Comparison of ENCODE assay signal across 35 cellular contexts in genomic region chr1:180601512-180601911, GRCh38. TPM values are rescaled to one million over a fixed set of nuclear protein-coding genes. Genes with fewer than 3 reads are reported as not detected.
"Had no signal": no experiment of that assay in that cellular context is flagged by ENCODE, and none has a peak within 500 bp of the region (broad histone marks: within the 10 kb centered on the region; RNA-seq: fewer than 3 reads in every experiment).

No MANE protein-coding gene starts in this region.

- H3K4me1 ChIP-seq: gastroesophageal sphincter, stomach, thyroid gland had no signal

- H3K4me3 ChIP-seq: gastroesophageal sphincter, heart left ventricle, hepatocyte, lung, pancreas, stomach, thyroid gland had no signal

- DNase-seq: cerebellar nuclear complex; cortex of kidney; effector CD4-positive, alpha-beta T cell; foreskin keratinocyte; heart left ventricle; left cardiac atrium; naive B cell; pancreas; retina; stimulated activated CD4-positive, alpha-beta T cell treated with anti-CD3 and anti-CD28 coated beads, Interleukin-2, amount 100 ng/mL, for 24 hours; stimulated activated CD4-positive, alpha-beta T cell treated with anti-CD3 and anti-CD28 coated beads, Interleukin-4, amount 100 ng/mL, for 24 hours; stimulated activated naive CD4-positive, alpha-beta T cell treated with Interleukin-2 at 50 U/mL for 16 hours; stomach; thyroid gland had no signal

- H3K36me3 Mint-ChIP-seq: memory B cell; naive B cell; natural killer cell treated with Interleukin-12 subunit alpha and Interleukin-12 subunit beta and Interleukin-15 and Interleukin-18, amount 100 ng/mL, for 72 hours; stimulated activated effector memory CD8-positive, alpha-beta T cell treated with anti-CD3 and anti-CD28 coated beads, Interleukin-12 subunit alpha, Interleukin-12 subunit beta, amount 100 ng/mL, for 72 hours had no signal

- H3K4me1 Mint-ChIP-seq: memory B cell; naive B cell; stimulated activated effector memory CD8-positive, alpha-beta T cell treated with anti-CD3 and anti-CD28 coated beads, Interleukin-12 subunit alpha, Interleukin-12 subunit beta, amount 100 ng/mL, for 72 hours had no signal

- ATAC-seq: foreskin keratinocyte; gastroesophageal sphincter; heart left ventricle; natural killer cell treated with Interleukin-12 subunit alpha and Interleukin-12 subunit beta and Interleukin-15 and Interleukin-18, amount 100 ng/mL, for 72 hours; pancreas; sciatic nerve; stimulated activated effector memory CD8-positive, alpha-beta T cell treated with anti-CD3 and anti-CD28 coated beads, Interleukin-12 subunit alpha, Interleukin-12 subunit beta, amount 100 ng/mL, for 72 hours had no signal

- H3K9me3 Mint-ChIP-seq: memory B cell; naive B cell; natural killer cell treated with Interleukin-12 subunit alpha and Interleukin-12 subunit beta and Interleukin-15 and Interleukin-18, amount 100 ng/mL, for 72 hours; neural crest cell; stimulated activated effector memory CD8-positive, alpha-beta T cell treated with anti-CD3 and anti-CD28 coated beads, Interleukin-12 subunit alpha, Interleukin-12 subunit beta, amount 100 ng/mL, for 72 hours had no signal

- H3K27me3 ChIP-seq: foreskin keratinocyte, gastroesophageal sphincter, heart left ventricle, hepatocyte, neutrophil, pancreas, thyroid gland had no signal

- H3K4me3 Mint-ChIP-seq: memory B cell; naive B cell; natural killer cell treated with Interleukin-12 subunit alpha and Interleukin-12 subunit beta and Interleukin-15 and Interleukin-18, amount 100 ng/mL, for 72 hours; neural crest cell; stimulated activated effector memory CD8-positive, alpha-beta T cell treated with anti-CD3 and anti-CD28 coated beads, Interleukin-12 subunit alpha, Interleukin-12 subunit beta, amount 100 ng/mL, for 72 hours had no signal

- H3K27ac Mint-ChIP-seq: memory B cell; natural killer cell treated with Interleukin-12 subunit alpha and Interleukin-12 subunit beta and Interleukin-15 and Interleukin-18, amount 100 ng/mL, for 72 hours; stimulated activated effector memory CD8-positive, alpha-beta T cell treated with anti-CD3 and anti-CD28 coated beads, Interleukin-12 subunit alpha, Interleukin-12 subunit beta, amount 100 ng/mL, for 72 hours had no signal

- H3K36me3 ChIP-seq: gastroesophageal sphincter, heart left ventricle, neutrophil, pancreas, stomach, thyroid gland had no signal

- H3K27ac ChIP-seq: foreskin keratinocyte, gastroesophageal sphincter, heart left ventricle, hepatocyte, neutrophil, pancreas, stomach, thyroid gland had no signal

- H3K9me3 ChIP-seq: gastroesophageal sphincter, heart left ventricle, neutrophil, pancreas, stomach, thyroid gland had no signal

RNA-seq across cellular contexts. Expression of gene OVAAL, which starts 42.7 kb away (rescaled TPM):
- total RNA-seq: dermis microvascular lymphatic vessel endothelial cell; foreskin keratinocyte; gastroesophageal sphincter; hepatocyte; kidney epithelial cell; liver; mononuclear cell; natural killer cell treated with Interleukin-12 subunit alpha and Interleukin-12 subunit beta and Interleukin-15 and Interleukin-18, amount 100 ng/mL, for 72 hours; neural crest cell; omental fat pad; pancreas; posterior vena cava; pulmonary artery endothelial cell; sciatic nerve; skeletal muscle tissue; stomach; subcutaneous adipose tissue; temporal lobe; thyroid gland had no signal
- polyA plus RNA-seq: esophagus, foreskin keratinocyte, hepatocyte, liver, lung, pancreas, stomach, urinary bladder had no signal
